ENCODE assay signal across 14 cellular contexts in genomic region chr1:110439873-110440272, GRCh38. TPM values are rescaled to one million over a fixed set of nuclear protein-coding genes. Genes with fewer than 3 reads are reported as not detected.
A peak's percentile ranks its signal among the peaks of the same experiment; 100 is the strongest.
DNase-seq lines count a peak whose midpoint lies in the region; TF ChIP-seq lines count a peak whose summit lies in the region.
"Not testable (repeated sequence)": the region's sequence is repeated elsewhere in the genome, so short reads cannot be mapped to it uniquely, and the experiment has no call there.
"Had no signal": no experiment of that assay in that cellular context is flagged by ENCODE, and none has a peak within 500 bp of the region (broad histone marks: within the 10 kb centered on the region; RNA-seq: fewer than 3 reads in every experiment).

No MANE protein-coding gene starts in this region.

- H3K4ac ChIP-seq in mesenchymal stem cell (ENCODE audit: low read depth in 1 of 2, low read length in 2 of 2) = not testable (repeated sequence)

- peak overlapping the region; percentile 45 to 69 for H2BK12ac ChIP-seq in mesenchymal stem cell (ENCODE audit: low read length in 2 of 2)

- TF ChIP-seq RAD21 in Ishikawa (IDR thresholded peaks at IDR 0.05; ENCODE audit: low read depth) = not testable (repeated sequence)

- not testable (repeated sequence) for H3K9me2 ChIP-seq in hepatocyte (replicated peaks; ENCODE audit: insufficient read depth)

- not testable (repeated sequence) for H3K9me3 ChIP-seq in A673 (ENCODE audit: low read depth, low read length, poor library complexity, severe bottlenecking); hepatocyte (ENCODE audit: low read depth); mesenchymal stem cell (ENCODE audit: control insufficient read depth, low read length); thyroid gland

- TF ChIP-seq CTCF in A673 (conservative IDR thresholded peaks at IDR 0.05; ENCODE audit: low read depth, low read length); hepatocyte (IDR thresholded peaks at IDR 0.05; ENCODE audit: poor library complexity); thyroid gland (IDR thresholded peaks at IDR 0.05): not testable (repeated sequence)

- not testable (repeated sequence) for H4K91ac ChIP-seq in mesenchymal stem cell (ENCODE audit: low read length)

- not testable (repeated sequence) for H3K23ac ChIP-seq in mesenchymal stem cell (ENCODE audit: low read length in 2 of 2)

- H3K18ac ChIP-seq in mesenchymal stem cell (ENCODE audit: low read depth in 1 of 2, low read length in 2 of 2) = peak overlapping the region in 1 of 2 experiments; percentile 18

- H4K20me1 ChIP-seq in hepatocyte (ENCODE audit: insufficient read depth, poor library complexity, severe bottlenecking) = not testable (repeated sequence)

- intact Hi-C loops in A673 (cut with micrococcal nuclease; ENCODE audit: unreplicated experiment); thyroid gland (cut with DNase I): not testable (repeated sequence)

- H3K79me1 ChIP-seq in mesenchymal stem cell (replicated peaks; ENCODE audit: low read length, poor library complexity, severe bottlenecking) = not testable (repeated sequence)

- H3K36me3 ChIP-seq in A673 (ENCODE audit: insufficient read depth, low read length, poor library complexity, severe bottlenecking); hepatocyte (replicated peaks; ENCODE audit: insufficient read depth, low read depth); mesenchymal stem cell (ENCODE audit: control insufficient read depth in 1 of 2, insufficient read depth in 2 of 2, low read depth in 1 of 2, low read length in 2 of 2); thyroid gland: not testable (repeated sequence)

- not testable (repeated sequence) for H3K14ac ChIP-seq in mesenchymal stem cell (ENCODE audit: low read length in 2 of 2)

- H2BK15ac ChIP-seq in mesenchymal stem cell (ENCODE audit: low read depth, poor library complexity, severe bottlenecking) = not testable (repeated sequence)

- H3K9ac ChIP-seq in mesenchymal stem cell (ENCODE audit: low read length) = not testable (repeated sequence)

- H2BK120ac ChIP-seq in mesenchymal stem cell (ENCODE audit: low read depth, low read length) = not testable (repeated sequence)

- H3K79me2 ChIP-seq in hepatocyte = not testable (repeated sequence)

- H2BK5ac ChIP-seq in mesenchymal stem cell (ENCODE audit: low read depth, low read length, poor library complexity, severe bottlenecking) = not testable (repeated sequence)

- POLR2A ChIA-PET in A673 (lab: Charles Lee; ENCODE audit: low non-redundant PET) = not testable (repeated sequence)

- H2AFZ ChIP-seq in hepatocyte; mesenchymal stem cell (ENCODE audit: low read depth, low read length): not testable (repeated sequence)

- DNase-seq in A673 (ENCODE audit: low spot score) = peak; percentile 70
- not testable (repeated sequence) for DNase-seq in hepatocyte (ENCODE audit: low spot score); mesenchymal stem cell
- peak; percentile 38 for DNase-seq in renal cortical epithelial cell (ENCODE audit: low read depth)
- DNase-seq in thyroid gland = peak; percentile 31 to 35

- not testable (repeated sequence) for H3K27ac ChIP-seq in A673 (ENCODE audit: low read depth, low read length, poor library complexity, severe bottlenecking); mesenchymal stem cell (ENCODE audit: low read length, poor library complexity, severe bottlenecking)
- H3K27ac ChIP-seq in hepatocyte (peak overlapping the region; percentile 34), thyroid gland (peak overlapping the region in 2 of 3 donors; percentile 52 to 71)

- BruUV-seq in A673 (replicated peaks; lab: Mats Ljungman, UMichigan) = not testable (repeated sequence)

- not testable (repeated sequence) for H3K4me1 ChIP-seq in A673 (ENCODE audit: insufficient read depth, low read length, poor library complexity, severe bottlenecking); mesenchymal stem cell (ENCODE audit: control insufficient read depth, insufficient read depth, low read depth, low read length)
- H3K4me1 ChIP-seq in hepatocyte (ENCODE audit: insufficient read depth) (peaks cover 20% of the 10 kb centered on the region), thyroid gland (peaks cover 13 to 20% of the 10 kb centered on the region in 2 donors)

- not testable (repeated sequence) for TF ChIP-seq POLR2A in thyroid gland (IDR thresholded peaks at IDR 0.05)

- TF ChIP-seq EP300 in Ishikawa (IDR thresholded peaks at IDR 0.05; ENCODE audit: borderline replicate concordance) = peak; percentile 73; the same call in 1 of the 2 replicates

- not testable (repeated sequence) for H2AK5ac ChIP-seq in mesenchymal stem cell (ENCODE audit: low read length, severe bottlenecking)

- not testable (repeated sequence) for H3K4me3 ChIP-seq in A673 (ENCODE audit: low read depth, low read length, poor library complexity, severe bottlenecking); hepatocyte; mesenchymal stem cell (ENCODE audit: insufficient read depth in 1 of 2, low read depth in 1 of 2, low read length in 2 of 2); thyroid gland (replicated peaks in 1 of 3)

- peaks cover 67% of the 10 kb centered on the region for H3K27me3 ChIP-seq in A673 (replicated peaks; ENCODE audit: insufficient read depth, low read depth, low read length, poor library complexity)
- not testable (repeated sequence) for H3K27me3 ChIP-seq in hepatocyte, thyroid gland
- H3K27me3 ChIP-seq in mesenchymal stem cell (ENCODE audit: control insufficient read depth in 1 of 2, insufficient read depth in 1 of 2, low read length in 2 of 2) = peaks cover 22 to 46% of the 10 kb centered on the region in 2 experiments

- CTCF ChIA-PET in A673 (lab: Charles Lee) = not testable (repeated sequence)

- not testable (repeated sequence) for H3K4me2 ChIP-seq in hepatocyte; mesenchymal stem cell (ENCODE audit: low read length, poor library complexity, severe bottlenecking)

- 88% methylated on average over 3 of the region's 3 CpGs for WGBS in hepatocyte (ENCODE audit: low lambda C conversion rate, missing lambda C conversion rate)
- 100% methylated on average over 1 of the region's 3 CpGs for WGBS in mesenchymal stem cell
- WGBS in thyroid gland, 2 donors = 50 to 55% methylated on average over 1 to 3 of the region's 3 CpGs

- not testable (repeated sequence) for H4K8ac ChIP-seq in mesenchymal stem cell (ENCODE audit: low read length)

TF ChIP-seq in Ishikawa, 13 proteins besides CTCF, POLR2A, EP300 and RAD21:
- TF ChIP-seq FOXM1 (IDR thresholded peaks at IDR 0.05; ENCODE audit: borderline replicate concordance, low read depth) (0 out of 2 replicates have a peak, but pooled peaks have one; percentile 28), TCF12 (IDR thresholded peaks at IDR 0.05; ENCODE audit: low read depth) (peak; percentile 55; the same call in 1 of the 2 replicates)

RNA-seq across cellular contexts. Expression of gene PROK1, which starts 11.1 kb away (rescaled TPM):
- not detected in 2 replicates for total RNA-seq in A673 (2021)
- total RNA-seq in hepatocyte = 8.8 and 9.6 TPM in 2 replicates
- polyA plus RNA-seq in hepatocyte = 9.4 and 11.1 TPM in 2 replicates
- polyA plus RNA-seq in mesenchymal stem cell (2013, experiment 1 of 2) = 0.17 TPM
- 0.11 TPM for polyA plus RNA-seq in mesenchymal stem cell (2013, experiment 2 of 2)
- total RNA-seq in renal cortical epithelial cell = not detected in 2 replicates
- under 1 TPM in 1 of 4 donors, not detected in 3; 0.33 TPM for total RNA-seq in thyroid gland
- total RNA-seq: A172; Calu3; CD4-positive, alpha-beta memory T cell; CD4-positive, CD25-positive, alpha-beta regulatory T cell; CD8-positive, alpha-beta memory T cell had no signal
- polyA plus RNA-seq: A549; AG04450; CD14-positive monocyte; CD4-positive, alpha-beta memory T cell; CD4-positive, CD25-positive, alpha-beta regulatory T cell; CD8-positive, alpha-beta memory T cell had no signal

RNA-seq across cellular contexts. Expression of gene LAMTOR5, which starts 32.4 kb away (rescaled TPM):
- total RNA-seq in A673 (2021) (138 and 144 TPM in 2 replicates), hepatocyte (45.4 and 57.9 TPM in 2 replicates), renal cortical epithelial cell (49.8 and 54.2 TPM in 2 replicates), thyroid gland (100 to 1,000 TPM in 1 of 4 donors, 10 to 100 TPM in 3; 46.1 to 119 (median 80.2) TPM)
- polyA plus RNA-seq in hepatocyte = 157 and 168 TPM in 2 replicates
- 272 TPM for polyA plus RNA-seq in mesenchymal stem cell (2013, experiment 1 of 2)
- polyA plus RNA-seq in mesenchymal stem cell (2013, experiment 2 of 2) = 279 TPM

RNA-seq across cellular contexts. Expression of gene SLC16A4, which starts 49.0 kb away (rescaled TPM):
- total RNA-seq in A673 (2021) (0.48 and 0.60 TPM in 2 replicates), hepatocyte (16.2 and 16.4 TPM in 2 replicates), renal cortical epithelial cell (127 and 173 TPM in 2 replicates), thyroid gland (10 to 100 TPM; 18.6 to 30.5 (median 25.8) TPM)
- 8.3 and 10.7 TPM in 2 replicates for polyA plus RNA-seq in hepatocyte
- polyA plus RNA-seq in mesenchymal stem cell (2013, experiment 1 of 2) = 11.9 TPM
- polyA plus RNA-seq in mesenchymal stem cell (2013, experiment 2 of 2) = 12.4 TPM
- total RNA-seq: CD4-positive, CD25-positive, alpha-beta regulatory T cell had no signal

Comparison
In these comparisons a context has a peak if more than half of its experiments do, and no peak if none do; other contexts are left out.
1. RNA of gene SLC16A4, which starts 49.0 kb away (total RNA-seq): 127 to 173 TPM in renal cortical epithelial cell, 18.6 to 30.5 TPM in thyroid gland and 16.2 to 16.4 TPM in hepatocyte; 0.48 to 0.60 TPM in A673; every median in the first group is over 10 times any median in the second.